Comparison of ENCODE assay signal across 1 cellular context in genomic region chr19:1991018-1991390, GRCh38.
TF ChIP-seq lines count a peak whose summit lies in the region.

No MANE protein-coding gene starts in this region.

TF ChIP-seq in HepG2, 621 proteins besides CTCF, POLR2A, EP300 and RAD21:
- no peak for TF ChIP-seq TRAFD1 (CRISPR knock-in tag; IDR thresholded peaks at IDR 0.05; ENCODE audit: borderline replicate concordance)
- peak; percentile 17 for TF ChIP-seq AGO2 (optimal IDR thresholded peaks at IDR 0.05; ENCODE audit: low read depth, low read length)
